ENCODE assay signal across 19 cellular contexts in the genomic region with DNA sequence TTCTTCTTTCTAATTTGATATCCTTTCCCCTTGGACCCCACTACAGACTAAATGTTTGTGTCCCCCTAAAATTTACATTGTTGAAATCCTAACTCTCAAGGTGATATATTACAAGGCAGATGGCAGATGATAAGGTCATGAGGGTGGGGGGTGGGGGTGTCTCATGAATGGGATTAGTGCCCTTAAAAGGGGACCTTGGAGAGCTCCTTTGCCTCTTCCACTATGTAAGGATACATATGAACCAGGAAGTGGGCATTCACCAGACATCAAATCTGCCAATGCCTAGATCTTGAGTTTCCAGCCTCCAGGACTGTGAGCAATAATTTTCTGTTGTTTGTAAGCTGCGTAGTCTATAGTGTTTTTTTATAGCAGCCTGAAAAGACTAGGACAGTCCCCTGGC.
DNase-seq lines count a peak whose midpoint lies in the region; ATAC-seq, FAIRE-seq and TF ChIP-seq lines count a peak whose summit lies in the region.
"Had no signal": no experiment of that assay in that cellular context is flagged by ENCODE, and none has a peak within 500 bp of the region (broad histone marks: within the 10 kb centered on the region; RNA-seq: fewer than 3 reads in every experiment).

No MANE protein-coding gene starts in this region.

- H3K79me2 ChIP-seq in SK-N-SH (ENCODE audit: insufficient read depth) (no peaks in the 10 kb centered on the region), HCT116 (ENCODE audit: insufficient read depth, low read length) (no peaks in the 10 kb centered on the region), GM12878 (ENCODE audit: control insufficient read depth, insufficient read depth, low read length) (no peaks in the 10 kb centered on the region)

- intact Hi-C loops in HCT116 (cut with micrococcal nuclease) = no loop called here
- intact Hi-C loops in GM12878 (cut with micrococcal nuclease; ENCODE audit: unreplicated experiment) = no loop called here
- intact Hi-C loops in ovary (cut with DNase I) = no loop called here

- TF ChIP-seq EP300 in SK-N-SH (IDR thresholded peaks at IDR 0.05; ENCODE audit: borderline replicate concordance in 1 of 2, low read depth in 1 of 2, low read length in 1 of 2) = no peak
- TF ChIP-seq EP300 in GM12878 (IDR thresholded peaks at IDR 0.05; ENCODE audit: borderline replicate concordance in 1 of 2, control insufficient read depth in 1 of 2, low read depth in 2 of 2, low read length in 2 of 2) = no peak
- TF ChIP-seq EP300 in ovary (IDR thresholded peaks at IDR 0.05) = no peak

- POLR2A ChIA-PET in SK-N-SH (lab: Yijun Ruan, JAX) = no interaction called here
- POLR2A ChIA-PET in HCT116 (lab: Charles Lee) = no interaction called here
- POLR2A ChIA-PET in GM12878 (lab: Charles Lee) = no interaction called here

- no peak for TF ChIP-seq CTCF in SK-N-SH (IDR thresholded peaks at IDR 0.05)
- no peak for TF ChIP-seq CTCF in HCT116 (IDR thresholded peaks at IDR 0.05 in 2 of 3, conservative IDR thresholded peaks at IDR 0.05 in 1 of 3; ENCODE audit: borderline replicate concordance in 1 of 3, insufficient read depth in 1 of 3, low read depth in 2 of 3, low read length in 2 of 3)
- no peak for TF ChIP-seq CTCF in GM12878 (IDR thresholded peaks at IDR 0.05 in 2 of 3, conservative IDR thresholded peaks at IDR 0.05 in 1 of 3; ENCODE audit: control insufficient read depth in 2 of 3, extremely low read depth in 1 of 3, insufficient read depth in 1 of 3, low read depth in 3 of 3, low read length in 3 of 3)
- no peak for TF ChIP-seq CTCF in ovary (IDR thresholded peaks at IDR 0.05)

- ATAC-seq in SK-N-SH treated with all-trans-retinoic acid at 6 μM for 48 hours (no peak), HCT116 (no peak), GM12878 (no peak)
- ATAC-seq: CD8-positive, alpha-beta T cell had no signal

- no peaks in the 10 kb centered on the region for H3K9me3 ChIP-seq in SK-N-SH
- H3K9me3 ChIP-seq in HCT116 (ENCODE audit: control insufficient read depth in 1 of 2, insufficient read depth in 1 of 2, low read depth in 1 of 2, low read length in 2 of 2) = no peaks in the 10 kb centered on the region
- no peaks in the 10 kb centered on the region for H3K9me3 ChIP-seq in GM12878 (replicated peaks; ENCODE audit: control insufficient read depth, insufficient read depth, low read length)
- no peaks in the 10 kb centered on the region for H3K9me3 ChIP-seq in small intestine (ENCODE audit: control insufficient read depth, low read depth)
- H3K9me3 ChIP-seq in ovary = no peaks in the 10 kb centered on the region
- H3K9me3 ChIP-seq: BLaER1, Caco-2 had no signal

- CTCF ChIA-PET in SK-N-SH (lab: Yijun Ruan, JAX) (interaction anchor here (1.1 kb wide), 3 partner anchors 12 to 166 kb away, joined by 3 to 5 read pairs (median 3); no protein-coding TSS in a partner anchor), HCT116 (lab: Charles Lee) (no interaction called here), GM12878 (lab: Yijun Ruan, JAX) (interaction anchor here (1.1 kb wide), 1 partner anchor 854 kb away, joined by 4 read pairs; no protein-coding TSS in a partner anchor)

- H3K27me3 ChIP-seq in SK-N-SH (ENCODE audit: insufficient read depth) = no peaks in the 10 kb centered on the region
- no peaks in the 10 kb centered on the region for H3K27me3 ChIP-seq in HCT116 (ENCODE audit: insufficient read depth, low read length)
- no peaks in the 10 kb centered on the region for H3K27me3 ChIP-seq in GM12878 (replicated peaks in 1 of 2; ENCODE audit: control insufficient read depth in 2 of 2, insufficient read depth in 2 of 2, low read length in 1 of 2)
- H3K27me3 ChIP-seq in small intestine (ENCODE audit: control insufficient read depth in 2 of 2, insufficient read depth in 2 of 2, low read length in 2 of 2) = no peaks in the 10 kb centered on the region
- H3K27me3 ChIP-seq in ovary = no peaks in the 10 kb centered on the region
- H3K27me3 ChIP-seq: BLaER1 had no signal

- BruUV-seq in HCT116 (replicated peaks; lab: Mats Ljungman, UMichigan) (no TSS peak), GM12878 (replicated peaks; lab: Mats Ljungman, UMichigan) (no TSS peak)

- H2AFZ ChIP-seq in SK-N-SH (ENCODE audit: low read depth) = no peak overlapping the region
- H2AFZ ChIP-seq in HCT116 (ENCODE audit: low read depth, low read length, poor library complexity, severe bottlenecking) = no peak overlapping the region
- H2AFZ ChIP-seq in GM12878 (ENCODE audit: control insufficient read depth, low read depth, low read length) = no peak overlapping the region
- H2AFZ ChIP-seq: GM23248 had no signal

- H4K20me1 ChIP-seq in SK-N-SH (ENCODE audit: insufficient read depth) = no peaks in the 10 kb centered on the region
- H4K20me1 ChIP-seq in HCT116 (ENCODE audit: insufficient read depth) = no peaks in the 10 kb centered on the region
- no peaks in the 10 kb centered on the region for H4K20me1 ChIP-seq in GM12878 (ENCODE audit: control insufficient read depth, insufficient read depth)
- H4K20me1 ChIP-seq: BLaER1 had no signal

- RAD21 ChIA-PET in HCT116 (lab: Charles Lee; ENCODE audit: low non-redundant PET in 1 of 2, low total read pairs in 2 of 2, uncharacterized antibody in 2 of 2, unreplicated experiment in 2 of 2) (no interaction called here), GM12878 (lab: Charles Lee; ENCODE audit: unreplicated experiment) (no interaction called here)

- SMC1A ChIA-PET in GM12878 (lab: Charles Lee; ENCODE audit: uncharacterized antibody, unreplicated experiment) = interaction anchor here (0.7 to 1.4 kb wide), 6 partner anchors 9 to 218 kb away, joined by 3 to 4 read pairs (median 4); no protein-coding TSS in a partner anchor

- TF ChIP-seq POLR2A in HCT116 (IDR thresholded peaks at IDR 0.05; ENCODE audit: borderline replicate concordance, extremely low read depth, insufficient read depth, insufficient read length) (no peak), GM12878 (IDR thresholded peaks at IDR 0.05; ENCODE audit: low read depth, low read length) (no peak), ovary (IDR thresholded peaks at IDR 0.05) (no peak)

- no peak for DNase-seq in SK-N-SH
- no peak for DNase-seq in HCT116 (ENCODE audit: low read depth, low spot score)
- peak; percentile 9 to 13 for DNase-seq in Kasumi-1 (lab: John Stamatoyannopoulos, UW)
- no peak for DNase-seq in GM12878 (ENCODE audit: low read depth, low spot score)
- no peak for DNase-seq in small intestine
- DNase-seq in DMS53 treated with DMSO at 0.1 percent for 48 hours (lab: John Stamatoyannopoulos, UW; ENCODE audit: unreplicated experiment) = no peak
- DNase-seq in ovary = no peak
- DNase-seq: Caco-2; CD4-positive, CD25-positive, alpha-beta regulatory T cell; CD8-positive, alpha-beta T cell; DMS 273 treated with DMSO at 0.1 percent for 48 hours; DMS79 treated with DMSO at 0.1 percent for 48 hours; GF-D8; GM23248; H9 had no signal

- H3K4me2 ChIP-seq in SK-N-SH = no peak overlapping the region
- H3K4me2 ChIP-seq in HCT116 (ENCODE audit: low read length) = no peak overlapping the region
- no peak overlapping the region for H3K4me2 ChIP-seq in GM12878 (ENCODE audit: control insufficient read depth, insufficient read depth)
- H3K4me2 ChIP-seq: BLaER1 had no signal

- no peaks in the 10 kb centered on the region for H3K36me3 ChIP-seq in SK-N-SH (replicated peaks in 1 of 2; ENCODE audit: control insufficient read depth in 1 of 2, insufficient read depth in 2 of 2, low read length in 1 of 2)
- no peaks in the 10 kb centered on the region for H3K36me3 ChIP-seq in HCT116 (ENCODE audit: control insufficient read depth in 1 of 2, insufficient read depth in 2 of 2, low read length in 2 of 2)
- no peaks in the 10 kb centered on the region for H3K36me3 ChIP-seq in GM12878 (ENCODE audit: control insufficient read depth in 2 of 2, insufficient read depth in 2 of 2, low read length in 1 of 2)
- no peaks in the 10 kb centered on the region for H3K36me3 ChIP-seq in small intestine (ENCODE audit: control insufficient read depth in 2 of 2, insufficient read depth in 2 of 2, low read length in 2 of 2)
- H3K36me3 ChIP-seq in ovary = no peaks in the 10 kb centered on the region
- H3K36me3 ChIP-seq: BLaER1 had no signal

- FAIRE-seq in GM12878 (lab: Jason Lieb, UNC) (no peak), small intestine (lab: Jason Lieb, UNC) (no peak)
- FAIRE-seq: GM12892 had no signal

- no peaks in the 10 kb centered on the region for H3K9me2 ChIP-seq in SK-N-SH
- H3K9me2 ChIP-seq in HCT116 (ENCODE audit: insufficient read depth) = no peaks in the 10 kb centered on the region

- WGBS in SK-N-SH (ENCODE audit: low lambda C conversion rate) = 70% methylated on average over 1 of the region's 1 CpG
- 100% methylated on average over 1 of the region's 1 CpG for WGBS in GM12878 (ENCODE audit: insufficient coverage, insufficient replicate concordance, low lambda C conversion rate, missing lambda C conversion rate)
- WGBS in small intestine, 3 donors = 90 to 95% (median 94%) methylated on average over 1 of the region's 1 CpG
- 96 to 98% (median 97%) methylated on average over 1 of the region's 1 CpG for WGBS in ovary, 3 donors

- H3K9ac ChIP-seq in SK-N-SH = no peak overlapping the region
- no peak overlapping the region for H3K9ac ChIP-seq in HCT116 (ENCODE audit: low read length)
- H3K9ac ChIP-seq in GM12878 (ENCODE audit: control insufficient read depth, insufficient read depth, low read length) = no peak overlapping the region
- H3K9ac ChIP-seq: BLaER1, GM23248 had no signal

- no peaks in the 10 kb centered on the region for H3F3A ChIP-seq in SK-N-SH (replicated peaks; ENCODE audit: insufficient read depth)

- no peak overlapping the region for H3K27ac ChIP-seq in SK-N-SH (ENCODE audit: low read depth in 2 of 2, low read length in 1 of 2)
- H3K27ac ChIP-seq in HCT116 (ENCODE audit: low read depth, low read length) = no peak overlapping the region
- H3K27ac ChIP-seq in GM12878 (ENCODE audit: control insufficient read depth, insufficient read depth) = no peak overlapping the region
- no peak overlapping the region for H3K27ac ChIP-seq in small intestine (ENCODE audit: low read depth in 1 of 2, low read length in 1 of 2)
- no peak overlapping the region for H3K27ac ChIP-seq in ovary
- H3K27ac ChIP-seq: BLaER1, C4-2B, GM23248 had no signal

- no peak overlapping the region for H3K4me3 ChIP-seq in SK-N-SH (ENCODE audit: low read depth in 2 of 2, low read length in 1 of 2)
- no peak overlapping the region for H3K4me3 ChIP-seq in HCT116 (replicated peaks in 1 of 2; ENCODE audit: low read depth in 1 of 2, low read length in 2 of 2)
- H3K4me3 ChIP-seq in GM12878 = no peak overlapping the region
- H3K4me3 ChIP-seq in small intestine (ENCODE audit: low read depth in 1 of 2, low read length in 2 of 2) = no peak overlapping the region
- H3K4me3 ChIP-seq in ovary = no peak overlapping the region
- H3K4me3 ChIP-seq: BLaER1, GM23248 had no signal

- TF ChIP-seq RAD21 in SK-N-SH (IDR thresholded peaks at IDR 0.05; ENCODE audit: low read length) (no peak), HCT116 (IDR thresholded peaks at IDR 0.05; ENCODE audit: low read depth) (no peak), GM12878 (IDR thresholded peaks at IDR 0.05; ENCODE audit: insufficient read depth, low read depth, low read length) (no peak)

- in situ Hi-C loops in GM12878 (cut with MboI) = no loop called here

- H3K4me1 ChIP-seq in SK-N-SH (ENCODE audit: control insufficient read depth in 1 of 2, insufficient read depth in 2 of 2, low read depth in 1 of 2, low read length in 1 of 2) (no peaks in the 10 kb centered on the region), HCT116 (ENCODE audit: control insufficient read depth in 1 of 2, insufficient read depth in 2 of 2, low read length in 2 of 2) (no peaks in the 10 kb centered on the region), GM12878 (ENCODE audit: control insufficient read depth, insufficient read depth, low read length) (no peaks in the 10 kb centered on the region), small intestine (ENCODE audit: control insufficient read depth in 2 of 2, insufficient read depth in 1 of 2, low read depth in 1 of 2, low read length in 1 of 2) (no peaks in the 10 kb centered on the region), ovary (ENCODE audit: insufficient read depth) (no peaks in the 10 kb centered on the region)
- H3K4me1 ChIP-seq: BLaER1, Caco-2 had no signal

Comparison
In these comparisons a context has a peak if more than half of its experiments do, and no peak if none do; other contexts are left out.
1. DNase-seq: peak in Kasumi-1 (2 of 2); none in SK-N-SH (single experiment), HCT116 (single experiment), GM12878 (single experiment), small intestine (single experiment), DMS53 treated with DMSO at 0.1 percent for 48 hours (single experiment) and ovary (0 of 5).
2. Of the 26 proteins assayed by ChIP-seq in both GM12878 and SK-N-SH: peak only in GM12878: none; only in SK-N-SH: none; in both: REST; in neither: 25.